31 cellular contexts compared by ENCODE assay signal in the genomic region with DNA sequence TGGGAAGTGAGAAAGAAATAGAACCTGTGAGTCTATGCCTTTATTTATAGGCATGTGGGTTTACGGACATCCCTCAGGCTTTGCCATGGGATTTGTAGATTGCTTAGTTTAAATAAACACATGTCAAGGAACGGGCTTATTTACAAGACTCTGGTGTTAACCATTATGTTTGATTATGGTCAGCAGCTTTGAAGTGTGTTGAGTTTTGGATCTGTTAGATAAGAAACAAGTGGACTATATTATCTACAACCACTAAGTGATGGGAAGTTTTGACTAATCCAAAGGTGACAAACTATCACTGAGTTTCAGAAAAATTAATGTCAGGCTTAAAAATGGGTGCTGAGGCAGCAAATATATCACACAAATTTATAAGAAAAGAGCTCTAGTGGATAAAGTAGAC.
"Had no signal": no experiment of that assay in that cellular context is flagged by ENCODE, and none has a peak within 500 bp of the region (broad histone marks: within the 10 kb centered on the region; RNA-seq: fewer than 3 reads in every experiment).

No MANE protein-coding gene starts in this region.

- FAIRE-seq: astrocyte, TTC549 had no signal

- H3K9me3 ChIP-seq: adrenal gland, body of pancreas, breast epithelium had no signal

- H3K36me3 ChIP-seq: adrenal gland, brain microvascular endothelial cell, breast epithelium had no signal

- DNase-seq: activated B cell treated with CpG ODN at 0.5 μM for 24 hours; activated CD4-positive, alpha-beta memory T cell treated with anti-CD3 and anti-CD28 coated beads for 36 hours; activated CD4-positive, alpha-beta T cell treated with anti-CD3 and anti-CD28 coated beads for 4 hours; activated CD4-positive, alpha-beta T cell treated with anti-CD3 and anti-CD28 coated beads, Interleukin-2, amount 10 ng/mL, durations not matched to agents 24 days and 14 days; activated CD4-positive, alpha-beta T cell treated with anti-CD3 and anti-CD28 coated beads, Interleukin-2, amount 50 U/mL, for 1 hour; activated CD4-positive, alpha-beta T cell treated with anti-CD3 and anti-CD28 coated beads, Interleukin-2, amount 50 U/mL, for 4 hours; activated CD4-positive, CD25-positive, alpha-beta regulatory T cell treated with anti-CD3 and anti-CD28 coated beads, Interleukin-2, amount 50 U/mL, for 72 hours; activated CD8-positive, alpha-beta memory T cell treated with anti-CD3 and anti-CD28 coated beads, Interleukin-2, amount 50 U/mL, for 4 hours; activated CD8-positive, alpha-beta T cell treated with anti-CD3 and anti-CD28 coated beads for 36 hours; activated effector memory CD4-positive, alpha-beta T cell treated with anti-CD3 and anti-CD28 coated beads, Interleukin-2, amount 50 U/mL, for 16 hours; activated gamma-delta T cell treated with Interleukin-2 at 50 U/mL for 16 hours; activated naive CD4-positive, alpha-beta T cell; activated naive CD4-positive, alpha-beta T cell treated with anti-CD3 and anti-CD28 coated beads for 36 hours; activated naive CD4-positive, alpha-beta T cell treated with anti-CD3 and anti-CD28 coated beads, Interleukin-2, amount 50 U/mL, for 16 hours; activated naive CD8-positive, alpha-beta T cell treated with anti-CD3 and anti-CD28 coated beads for 36 hours; activated T-cell treated with anti-CD3 and anti-CD28 coated beads for 4 hours; activated T-cell treated with anti-CD3 and anti-CD28 coated beads, Interleukin-2, amount 50 U/mL, for 1 hour; activated T-cell treated with anti-CD3 and anti-CD28 coated beads, Interleukin-2, amount 50 U/mL, for 4 hours; activated T-cell treated with anti-CD3 and anti-CD28 coated beads, Interleukin-2, amount 50 U/mL, for 72 hours; adrenal gland; amniotic stem cell; aorta; body of pancreas; brain microvascular endothelial cell; central memory CD4-positive, alpha-beta T cell; T-helper 2 cell; T-helper 9 cell had no signal

- H3K4me3 ChIP-seq: adrenal gland, body of pancreas, breast epithelium had no signal

- H3K27ac ChIP-seq: adrenal gland, body of pancreas, brain microvascular endothelial cell, breast epithelium, VCaP had no signal

- H3K4me1 ChIP-seq: adrenal gland, body of pancreas, breast epithelium had no signal

- H3K27me3 ChIP-seq: adrenal gland, brain microvascular endothelial cell, breast epithelium had no signal
